ENCODE assay signal across 6 cellular contexts in genomic region chr17:63984651-63985386, GRCh38. TPM values are rescaled to one million over a fixed set of nuclear protein-coding genes. Genes with fewer than 3 reads are reported as not detected.
DNase-seq lines count a peak whose midpoint lies in the region; ATAC-seq and TF ChIP-seq lines count a peak whose summit lies in the region.

No MANE protein-coding gene starts in this region.

- TF ChIP-seq CTCF in osteoblast (IDR thresholded peaks at IDR 0.05; ENCODE audit: extremely low read depth, low read depth, low read length) (no peak), MM.1S (IDR thresholded peaks at IDR 0.05; ENCODE audit: low read length) (no peak)

- H3K4me1 ChIP-seq in osteoblast (ENCODE audit: insufficient read depth, low read length) (peaks cover 12% of the 10 kb centered on the region), MM.1S (ENCODE audit: low read length) (peaks cover 6% of the 10 kb centered on the region; the same call in 1 of the 2 replicates)

- peak; percentile 41 for ATAC-seq in Right ventricle myocardium inferior

- H3F3A ChIP-seq in MM.1S (ENCODE audit: insufficient read depth, low read length), result no peaks in the 10 kb centered on the region

- H3K79me2 ChIP-seq in osteoblast (ENCODE audit: insufficient read depth, low read length) (no peaks in the 10 kb centered on the region), MM.1S (ENCODE audit: low read length) (no peaks in the 10 kb centered on the region)

- intact Hi-C loops in Right ventricle myocardium inferior (cut with DNase I), result loop anchor here (5.0 kb wide), 1 partner anchor 38 kb away; no protein-coding TSS in a partner anchor
- intact Hi-C loops in cardiac septum (cut with DNase I), result loop anchor here (5.0 kb wide), 1 partner anchor 38 kb away; no protein-coding TSS in a partner anchor

- H4K20me1 ChIP-seq in osteoblast (ENCODE audit: insufficient read depth, low read length), result no peaks in the 10 kb centered on the region
- no peaks in the 10 kb centered on the region for H4K20me1 ChIP-seq in MM.1S (ENCODE audit: insufficient read depth, low read length)

- no peak overlapping the region for H3K9ac ChIP-seq in MM.1S (ENCODE audit: low read length)

- DNase-seq in Right ventricle myocardium inferior (ENCODE audit: missing footprints) (peak; percentile 55), cardiac septum (ENCODE audit: low spot score) (no peak), brain pericyte (ENCODE audit: low read depth, low spot score) (peak; percentile 42), osteoblast (ENCODE audit: insufficient read length, low spot score, missing footprints) (peak; percentile 97), NCI-H2029 treated with DMSO at 0.1 percent for 48 hours (lab: John Stamatoyannopoulos, UW) (no peak), MM.1S (no peak)

- H3K27me3 ChIP-seq in osteoblast (ENCODE audit: insufficient read depth, low read length), result peaks cover 5% of the 10 kb centered on the region
- H3K27me3 ChIP-seq in MM.1S (replicated peaks; ENCODE audit: insufficient read depth, low read length), result no peaks in the 10 kb centered on the region

- H3K4me2 ChIP-seq in osteoblast (ENCODE audit: insufficient read depth, low read length) (no peak overlapping the region), MM.1S (ENCODE audit: low read depth, low read length) (no peak overlapping the region)

- H3K27ac ChIP-seq in osteoblast (ENCODE audit: low read depth, low read length) (no peak overlapping the region), MM.1S (ENCODE audit: low read length) (no peak overlapping the region)

- H3K9me2 ChIP-seq in MM.1S (replicated peaks; ENCODE audit: insufficient read depth, low read length), result no peaks in the 10 kb centered on the region

- H3K4me3 ChIP-seq in osteoblast (ENCODE audit: insufficient read depth, low read length) (no peak overlapping the region), MM.1S (ENCODE audit: low read length) (no peak overlapping the region)

- H2AFZ ChIP-seq in osteoblast (ENCODE audit: low read length) (no peak overlapping the region), MM.1S (ENCODE audit: low read length) (no peak overlapping the region)

- H3K36me3 ChIP-seq in osteoblast (ENCODE audit: insufficient read depth, low read length), result no peaks in the 10 kb centered on the region
- H3K36me3 ChIP-seq in MM.1S (replicated peaks; ENCODE audit: insufficient read depth, low read length), result no peaks in the 10 kb centered on the region

- H3K9me3 ChIP-seq in osteoblast (ENCODE audit: low read depth, low read length), result peaks cover 4% of the 10 kb centered on the region
- H3K9me3 ChIP-seq in MM.1S (replicated peaks; ENCODE audit: insufficient read depth, low read length), result no peaks in the 10 kb centered on the region

RNA-seq across cellular contexts. Expression of gene SCN4A, which starts 12.1 kb away (rescaled TPM):
- total RNA-seq in Right ventricle myocardium inferior (0.32 TPM), cardiac septum (0.22 TPM), osteoblast (under 0.01 TPM in 1 of 2 replicates, not detected in the other)

RNA-seq across cellular contexts. Expression of gene PRR29, which starts 13.3 kb away (rescaled TPM):
- total RNA-seq in Right ventricle myocardium inferior (0.51 TPM), cardiac septum (0.51 TPM), osteoblast (0.36 and 0.88 TPM in 2 replicates)

RNA-seq across cellular contexts. Expression of gene ICAM2, which starts 35.6 kb away (rescaled TPM):
- total RNA-seq in Right ventricle myocardium inferior (38.0 TPM), cardiac septum (22.0 TPM), osteoblast (6.5 and 8.5 TPM in 2 replicates)

RNA-seq across cellular contexts. Expression of gene CD79B, which starts 52.7 kb away (rescaled TPM):
- 6.9 TPM for total RNA-seq in Right ventricle myocardium inferior
- 2.7 TPM for total RNA-seq in cardiac septum
- total RNA-seq in osteoblast, result 0.36 and 0.59 TPM in 2 replicates

Comparison
In these comparisons a context has a peak if more than half of its experiments do, and no peak if none do; other contexts are left out.
1. DNase-seq: peak in Right ventricle myocardium inferior (single experiment), brain pericyte (single experiment) and osteoblast (single experiment); none in cardiac septum (single experiment), NCI-H2029 treated with DMSO at 0.1 percent for 48 hours (single experiment) and MM.1S (single experiment).